8 cellular contexts compared by ENCODE assay signal in the genomic region with DNA sequence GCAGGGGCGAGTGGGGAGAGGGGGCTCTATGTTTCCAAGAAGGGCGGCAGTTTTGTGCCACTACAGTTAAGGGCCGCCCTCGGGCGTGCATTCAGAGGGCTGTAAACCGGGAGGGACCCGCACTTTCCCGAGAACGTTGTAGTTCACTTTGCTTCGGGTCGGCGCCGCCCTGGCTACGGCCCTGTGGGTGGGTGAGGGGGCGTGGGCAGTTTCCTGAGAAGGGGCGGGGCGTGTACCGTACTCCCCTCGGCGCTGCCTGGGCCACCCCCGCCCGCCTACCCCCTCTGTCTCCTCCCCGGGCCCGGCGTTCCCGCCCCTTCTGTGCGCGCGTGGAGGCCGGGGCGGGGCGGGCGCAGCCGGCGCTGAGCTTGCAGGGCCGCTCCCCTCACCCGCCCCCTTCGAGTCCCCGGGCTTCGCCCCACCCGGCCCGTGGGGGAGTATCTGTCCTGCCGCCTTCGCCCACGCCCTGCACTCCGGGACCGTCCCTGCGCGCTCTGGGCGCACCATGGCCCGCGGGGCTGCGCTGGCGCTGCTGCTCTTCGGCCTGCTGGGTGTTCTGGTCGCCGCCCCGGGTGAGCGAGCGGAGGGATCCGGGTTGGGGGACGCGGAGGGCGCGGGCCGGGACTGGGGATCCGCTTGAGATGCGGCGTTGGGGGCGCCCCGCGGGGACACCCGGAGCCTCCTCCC. TPM values are rescaled to one million over a fixed set of nuclear protein-coding genes. Genes with fewer than 3 reads are reported as not detected.
DNase-seq lines count a peak whose midpoint lies in the region; ATAC-seq lines count a peak whose summit lies in the region.

A gene with protein sequence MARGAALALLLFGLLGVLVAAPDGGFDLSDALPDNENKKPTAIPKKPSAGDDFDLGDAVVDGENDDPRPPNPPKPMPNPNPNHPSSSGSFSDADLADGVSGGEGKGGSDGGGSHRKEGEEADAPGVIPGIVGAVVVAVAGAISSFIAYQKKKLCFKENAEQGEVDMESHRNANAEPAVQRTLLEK (plus strand): TSS at position 440 of the 687 bp plus-strand sequence. CDS start 66 bp downstream, at position 506.

- peaks cover 35% of the 10 kb centered on the region for H3K36me3 Mint-ChIP-seq in activated CD8-positive, alpha-beta T cell treated with anti-CD3 and anti-CD28 coated beads, Interleukin-2, amount 10 ng/mL, durations not matched to agents 7 days and 5 days (ENCODE audit: low read depth)
- H3K36me3 Mint-ChIP-seq in stimulated activated effector memory CD8-positive, alpha-beta T cell treated with anti-CD3 and anti-CD28 coated beads, Interleukin-12 subunit alpha, Interleukin-12 subunit beta, amount 100 ng/mL, for 72 hours = peaks cover 45% of the 10 kb centered on the region

- peak; percentile 95 for DNase-seq in AG20443 (ENCODE audit: low spot score)
- peak; percentile 74 for DNase-seq in HK-2 (ENCODE audit: unreplicated experiment)
- DNase-seq in activated CD8-positive, alpha-beta T cell treated with anti-CD3 and anti-CD28 coated beads, Interleukin-2, amount 10 ng/mL, durations not matched to agents 7 days and 5 days = peak; percentile 94
- peak; percentile 86 for DNase-seq in epidermal melanocyte (ENCODE audit: insufficient read length, low spot score)
- DNase-seq in myocyte (ENCODE audit: low read depth) = peak; percentile 93
- DNase-seq in stimulated activated effector memory CD8-positive, alpha-beta T cell treated with anti-CD3 and anti-CD28 coated beads, Interleukin-12 subunit alpha, Interleukin-12 subunit beta, amount 100 ng/mL, for 72 hours (ENCODE audit: low spot score in 2 of 2) = peak; percentile 69 to 95
- no peak for DNase-seq in MV-4-11 (lab: John Stamatoyannopoulos, UW)

- peaks cover 35% of the 10 kb centered on the region for H3K4me1 Mint-ChIP-seq in activated CD8-positive, alpha-beta T cell treated with anti-CD3 and anti-CD28 coated beads, Interleukin-2, amount 10 ng/mL, durations not matched to agents 7 days and 5 days (ENCODE audit: low read depth)
- peaks cover 39% of the 10 kb centered on the region for H3K4me1 Mint-ChIP-seq in stimulated activated effector memory CD8-positive, alpha-beta T cell treated with anti-CD3 and anti-CD28 coated beads, Interleukin-12 subunit alpha, Interleukin-12 subunit beta, amount 100 ng/mL, for 72 hours

- peak within 1 kb of the TSS; percentile 97 for H3K27ac Mint-ChIP-seq in activated CD8-positive, alpha-beta T cell treated with anti-CD3 and anti-CD28 coated beads, Interleukin-2, amount 10 ng/mL, durations not matched to agents 7 days and 5 days
- peak within 1 kb of the TSS; percentile 98 for H3K27ac Mint-ChIP-seq in stimulated activated effector memory CD8-positive, alpha-beta T cell treated with anti-CD3 and anti-CD28 coated beads, Interleukin-12 subunit alpha, Interleukin-12 subunit beta, amount 100 ng/mL, for 72 hours

- CTCF ChIA-PET in activated CD8-positive, alpha-beta T cell treated with anti-CD3 and anti-CD28 coated beads, Interleukin-2, amount 10 ng/mL, durations not matched to agents 7 days and 5 days (lab: Charles Lee) = no interaction called here

- no peaks in the 10 kb centered on the region for H3K9me3 Mint-ChIP-seq in activated CD8-positive, alpha-beta T cell treated with anti-CD3 and anti-CD28 coated beads, Interleukin-2, amount 10 ng/mL, durations not matched to agents 7 days and 5 days (ENCODE audit: insufficient read depth)
- H3K9me3 Mint-ChIP-seq in stimulated activated effector memory CD8-positive, alpha-beta T cell treated with anti-CD3 and anti-CD28 coated beads, Interleukin-12 subunit alpha, Interleukin-12 subunit beta, amount 100 ng/mL, for 72 hours = no peaks in the 10 kb centered on the region

- POLR2A ChIA-PET in activated CD8-positive, alpha-beta T cell treated with anti-CD3 and anti-CD28 coated beads, Interleukin-2, amount 10 ng/mL, durations not matched to agents 7 days and 5 days (lab: Charles Lee) = no interaction called here

- H3K27me3 Mint-ChIP-seq in activated CD8-positive, alpha-beta T cell treated with anti-CD3 and anti-CD28 coated beads, Interleukin-2, amount 10 ng/mL, durations not matched to agents 7 days and 5 days (ENCODE audit: low read depth) = no peaks in the 10 kb centered on the region

- H3K4me3 Mint-ChIP-seq in activated CD8-positive, alpha-beta T cell treated with anti-CD3 and anti-CD28 coated beads, Interleukin-2, amount 10 ng/mL, durations not matched to agents 7 days and 5 days = peak within 1 kb of the TSS; percentile 99
- peak within 1 kb of the TSS; percentile 99 for H3K4me3 Mint-ChIP-seq in stimulated activated effector memory CD8-positive, alpha-beta T cell treated with anti-CD3 and anti-CD28 coated beads, Interleukin-12 subunit alpha, Interleukin-12 subunit beta, amount 100 ng/mL, for 72 hours

- peak; percentile 88 for ATAC-seq in GM19452 (IDR thresholded peaks at IDR 0.05; ENCODE audit: unreplicated experiment)
- ATAC-seq in activated CD8-positive, alpha-beta T cell treated with anti-CD3 and anti-CD28 coated beads, Interleukin-2, amount 10 ng/mL, durations not matched to agents 7 days and 5 days = peak; percentile 92
- peak; percentile 90 for ATAC-seq in stimulated activated effector memory CD8-positive, alpha-beta T cell treated with anti-CD3 and anti-CD28 coated beads, Interleukin-12 subunit alpha, Interleukin-12 subunit beta, amount 100 ng/mL, for 72 hours

RNA-seq across cellular contexts. Expression of the gene that starts here (rescaled TPM):
- 100 to 1,000 TPM; 208 to 219 TPM for total RNA-seq in activated CD8-positive, alpha-beta T cell treated with anti-CD3 and anti-CD28 coated beads, Interleukin-2, amount 10 ng/mL, durations not matched to agents 7 days and 5 days
- 487 and 559 TPM in 2 replicates for total RNA-seq in myocyte
- 736 TPM for polyA plus RNA-seq in myocyte (2012)
